11 cellular contexts compared by ENCODE assay signal in the genomic region with DNA sequence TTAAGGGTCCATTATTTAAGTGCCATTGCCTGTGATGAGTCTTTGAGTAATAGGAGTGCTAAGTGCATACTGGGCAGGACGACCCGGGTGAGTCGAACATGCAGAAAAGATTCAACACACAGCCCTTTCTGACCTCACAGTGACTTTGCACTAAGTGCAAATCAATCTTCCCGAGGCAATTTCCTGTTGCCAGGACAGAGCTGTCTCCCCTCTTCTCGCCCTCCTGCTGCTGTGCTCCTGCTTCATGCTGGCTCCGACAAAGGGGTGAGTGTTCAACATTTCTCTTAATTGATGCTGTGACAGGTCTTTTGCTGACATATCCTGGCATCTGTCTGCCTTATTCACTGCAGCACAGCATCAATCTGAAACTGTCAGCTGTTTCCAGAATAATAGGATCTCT. TPM values are rescaled to one million over a fixed set of nuclear protein-coding genes. Genes with fewer than 3 reads are reported as not detected.
DNase-seq lines count a peak whose midpoint lies in the region; ATAC-seq, FAIRE-seq and TF ChIP-seq lines count a peak whose summit lies in the region.
"Had no signal": no experiment of that assay in that cellular context is flagged by ENCODE, and none has a peak within 500 bp of the region (broad histone marks: within the 10 kb centered on the region; RNA-seq: fewer than 3 reads in every experiment).

No MANE protein-coding gene starts in this region.

- no peak for TF ChIP-seq CTCF in A673 (conservative IDR thresholded peaks at IDR 0.05; ENCODE audit: low read depth, low read length)

- H3K27me3 ChIP-seq in A673 (replicated peaks; ENCODE audit: insufficient read depth, low read depth, low read length, poor library complexity) = no peaks in the 10 kb centered on the region
- H3K27me3 ChIP-seq in HUES48 (ENCODE audit: control insufficient read depth, insufficient read depth, low read length) = no peaks in the 10 kb centered on the region

- FAIRE-seq in RCC 7860 (lab: Jason Lieb, UNC) (no peak), urothelium cell line (lab: Jason Lieb, UNC) (no peak)

- ATAC-seq in HG02870 (IDR thresholded peaks at IDR 0.05; ENCODE audit: unreplicated experiment) (no peak), GM21528 (IDR thresholded peaks at IDR 0.05; ENCODE audit: low FRiP score, unreplicated experiment) (no peak)

- CTCF ChIA-PET in A673 (lab: Charles Lee) = interaction anchor here (1.4 kb wide), 1 partner anchor 38 kb away, joined by 8 read pairs; no protein-coding TSS in a partner anchor

- H3K36me3 ChIP-seq in A673 (ENCODE audit: insufficient read depth, low read length, poor library complexity, severe bottlenecking) (no peaks in the 10 kb centered on the region), HUES48 (ENCODE audit: control insufficient read depth, insufficient read depth, low read length) (no peaks in the 10 kb centered on the region)

- H3K9ac ChIP-seq in HUES48 (ENCODE audit: low read depth, low read length) = no peak overlapping the region

- H3K4me3 ChIP-seq in A673 (ENCODE audit: low read depth, low read length, poor library complexity, severe bottlenecking) = no peak overlapping the region
- no peak overlapping the region for H3K4me3 ChIP-seq in HUES48 (ENCODE audit: low read depth, low read length)

- peak overlapping the region; percentile 72 for H3K27ac ChIP-seq in A673 (ENCODE audit: low read depth, low read length, poor library complexity, severe bottlenecking)
- peak overlapping the region; percentile 62 for H3K27ac ChIP-seq in HUES48 (ENCODE audit: low read depth, low read length)

- BruUV-seq in A673 (replicated peaks; lab: Mats Ljungman, UMichigan) = no TSS peak

- DNase-seq in A673 (ENCODE audit: low spot score) = peak; percentile 97
- peak; percentile 11 for DNase-seq in RCC 7860 (ENCODE audit: low spot score)
- peak; percentile 37 for DNase-seq in iPS-NIHi11 (ENCODE audit: low spot score)
- no peak for DNase-seq in stimulated activated CD8-positive, alpha-beta memory T cell treated with anti-CD3 and anti-CD28 coated beads, Interleukin-4, amount 100 ng/mL, for 48 hours
- no peak for DNase-seq in urothelium cell line (ENCODE audit: low spot score)
- DNase-seq: GOT3, left cardiac atrium, SIG-M5 had no signal

- POLR2A ChIA-PET in A673 (lab: Charles Lee; ENCODE audit: low non-redundant PET) = no interaction called here

- H3K4me1 ChIP-seq in A673 (ENCODE audit: insufficient read depth, low read length, poor library complexity, severe bottlenecking) (peaks cover 12% of the 10 kb centered on the region), HUES48 (ENCODE audit: control insufficient read depth, insufficient read depth, low read length) (peaks cover 16% of the 10 kb centered on the region)

- intact Hi-C loops in A673 (cut with micrococcal nuclease; ENCODE audit: unreplicated experiment) = no loop called here

- H3K9me3 ChIP-seq in A673 (ENCODE audit: low read depth, low read length, poor library complexity, severe bottlenecking) = no peaks in the 10 kb centered on the region
- no peaks in the 10 kb centered on the region for H3K9me3 ChIP-seq in HUES48 (ENCODE audit: control insufficient read depth, insufficient read depth, low read length)

RNA-seq across cellular contexts. Expression of gene MCHR1, which starts 42.0 kb away (rescaled TPM):
- total RNA-seq in A673 (2021) = not detected in 2 replicates

Comparison
In these comparisons a context has a peak if more than half of its experiments do, and no peak if none do; other contexts are left out.
1. DNase-seq: peak in A673 (single experiment), RCC 7860 (single experiment) and iPS-NIHi11 (single experiment); none in stimulated activated CD8-positive, alpha-beta memory T cell treated with anti-CD3 and anti-CD28 coated beads, Interleukin-4, amount 100 ng/mL, for 48 hours (single experiment) and urothelium cell line (single experiment).